Comparison of ENCODE assay signal across 8 cellular contexts in the genomic region with DNA sequence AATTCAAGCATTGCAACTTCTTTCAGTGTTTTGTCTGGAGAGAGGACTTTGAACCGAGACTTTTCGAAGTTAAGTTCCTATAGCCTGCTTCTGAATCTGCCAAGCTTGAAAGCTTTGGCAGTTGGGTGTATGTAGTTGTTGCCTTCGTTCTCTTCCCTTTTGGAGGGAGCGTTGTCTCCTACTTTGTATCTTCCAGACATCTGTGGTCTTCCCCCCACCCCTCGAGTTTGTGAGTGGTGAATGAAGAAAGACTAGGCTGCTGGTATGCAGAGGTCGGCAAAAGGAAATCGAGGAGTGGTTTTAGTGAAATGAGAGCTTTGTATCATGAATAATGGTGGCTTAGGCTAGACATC. TPM values are rescaled to one million over a fixed set of nuclear protein-coding genes. Genes with fewer than 3 reads are reported as not detected.
DNase-seq lines count a peak whose midpoint lies in the region; ATAC-seq and TF ChIP-seq lines count a peak whose summit lies in the region.

No MANE protein-coding gene starts in this region.

- no TSS peak for BruUV-seq in A673 (replicated peaks; lab: Mats Ljungman, UMichigan)

- POLR2A ChIA-PET in A673 (lab: Charles Lee; ENCODE audit: low non-redundant PET) (no interaction called here), RWPE1 (lab: Yijun Ruan, JAX; ENCODE audit: low non-redundant PET) (no interaction called here)

- peaks cover 22% of the 10 kb centered on the region for H3K36me3 Mint-ChIP-seq in central memory CD8-positive, alpha-beta T cell (ENCODE audit: insufficient read depth)

- ATAC-seq in central memory CD8-positive, alpha-beta T cell (replicated peaks; ENCODE audit: extremely low read depth, poor library complexity, severe bottlenecking), result peak; percentile 4
- ATAC-seq in lower lobe of right lung (no peak), HG02759 (IDR thresholded peaks at IDR 0.05; ENCODE audit: unreplicated experiment) (no peak)

- H3K4me3 Mint-ChIP-seq in central memory CD8-positive, alpha-beta T cell, result peak overlapping the region; percentile 88

- H3K27ac Mint-ChIP-seq in central memory CD8-positive, alpha-beta T cell (ENCODE audit: low read depth), result peak overlapping the region; percentile 90

- H3K36me3 ChIP-seq in A673 (ENCODE audit: insufficient read depth, low read length, poor library complexity, severe bottlenecking) (no peaks in the 10 kb centered on the region), lower lobe of right lung (no peaks in the 10 kb centered on the region), thymus (ENCODE audit: control insufficient read depth, insufficient read depth) (no peaks in the 10 kb centered on the region)

- CTCF ChIA-PET in A673 (lab: Charles Lee) (no interaction called here), RWPE1 (lab: Yijun Ruan, JAX) (no interaction called here)

- DNase-seq in A673 (ENCODE audit: low spot score) (peak; percentile 15), RWPE1 (ENCODE audit: low spot score) (peak; percentile 10), lower lobe of right lung (no peak), NCI-H774 (lab: John Stamatoyannopoulos, UW) (no peak)
- peak in 1 of 2 donors; percentile 13 for DNase-seq in central memory CD8-positive, alpha-beta T cell (ENCODE audit: low spot score in 2 of 2)

- H3K27ac ChIP-seq in A673 (ENCODE audit: low read depth, low read length, poor library complexity, severe bottlenecking) (no peak overlapping the region), RWPE1 (no peak overlapping the region), lower lobe of right lung (peak overlapping the region; percentile 95), thymus (ENCODE audit: low read depth) (peak overlapping the region; percentile 78)

- TF ChIP-seq CTCF in A673 (conservative IDR thresholded peaks at IDR 0.05; ENCODE audit: low read depth, low read length) (no peak), GM12875 (IDR thresholded peaks at IDR 0.05; ENCODE audit: borderline replicate concordance, insufficient read depth, low read depth, low read length) (no peak), RWPE1 (conservative IDR thresholded peaks at IDR 0.05; ENCODE audit: low read depth) (no peak), lower lobe of right lung (IDR thresholded peaks at IDR 0.05) (no peak)

- H3K4me3 ChIP-seq in A673 (ENCODE audit: low read depth, low read length, poor library complexity, severe bottlenecking) (peak overlapping the region; percentile 75), GM12875 (ENCODE audit: low read depth, low read length) (peak overlapping the region; percentile 100), lower lobe of right lung (peak overlapping the region; percentile 67), thymus (ENCODE audit: low read length) (peak overlapping the region; percentile 97)

- no peaks in the 10 kb centered on the region for H3K27me3 Mint-ChIP-seq in central memory CD8-positive, alpha-beta T cell

- H3K9me3 ChIP-seq in A673 (ENCODE audit: low read depth, low read length, poor library complexity, severe bottlenecking), result no peaks in the 10 kb centered on the region
- H3K9me3 ChIP-seq in lower lobe of right lung, result no peaks in the 10 kb centered on the region
- no peaks in the 10 kb centered on the region for H3K9me3 ChIP-seq in thymus (ENCODE audit: control insufficient read depth)

- intact Hi-C loops in A673 (cut with micrococcal nuclease; ENCODE audit: unreplicated experiment) (loop anchor here (5.0 kb wide), 1 partner anchor 618 kb away; no protein-coding TSS in a partner anchor), lower lobe of right lung (cut with DNase I) (no loop called here)

- no peaks in the 10 kb centered on the region for H3K9me3 Mint-ChIP-seq in central memory CD8-positive, alpha-beta T cell

- H3K4me1 ChIP-seq in A673 (ENCODE audit: insufficient read depth, low read length, poor library complexity, severe bottlenecking) (peaks cover 6% of the 10 kb centered on the region), lower lobe of right lung (peaks cover 44% of the 10 kb centered on the region), thymus (ENCODE audit: control insufficient read depth, insufficient read depth, low read length) (peaks cover 11% of the 10 kb centered on the region)

- peaks cover 8% of the 10 kb centered on the region for H3K27me3 ChIP-seq in A673 (replicated peaks; ENCODE audit: insufficient read depth, low read depth, low read length, poor library complexity)
- no peaks in the 10 kb centered on the region for H3K27me3 ChIP-seq in lower lobe of right lung (ENCODE audit: low read depth)
- H3K27me3 ChIP-seq in thymus (ENCODE audit: control insufficient read depth, insufficient read depth), result peaks cover 6% of the 10 kb centered on the region

- WGBS in thymus, result under 1% methylated on average over 7 of the region's 7 CpGs

- H3K4me1 Mint-ChIP-seq in central memory CD8-positive, alpha-beta T cell, result peaks cover 44% of the 10 kb centered on the region

RNA-seq across cellular contexts. Expression of a gene that starts 1.3 kb away (rescaled TPM):
- total RNA-seq in A673 (2021) (134 and 154 TPM in 2 replicates), lower lobe of right lung (332 TPM)
- polyA plus RNA-seq in thymus, result 165 TPM

Comparison
In these comparisons a context has a peak if more than half of its experiments do, and no peak if none do; other contexts are left out.
1. DNase-seq: peak in A673 (single experiment) and RWPE1 (single experiment); none in lower lobe of right lung (single experiment) and NCI-H774 (single experiment).
2. H3K27ac ChIP-seq: peak in lower lobe of right lung (single experiment) and thymus (single experiment); none in A673 (single experiment) and RWPE1 (single experiment).
3. Peak in every context shown above with its lines, with median percentiles within 50 percentile points of each other: H3K4me3 ChIP-seq.